Comparison of ENCODE assay signal across 8 cellular contexts in the genomic region with DNA sequence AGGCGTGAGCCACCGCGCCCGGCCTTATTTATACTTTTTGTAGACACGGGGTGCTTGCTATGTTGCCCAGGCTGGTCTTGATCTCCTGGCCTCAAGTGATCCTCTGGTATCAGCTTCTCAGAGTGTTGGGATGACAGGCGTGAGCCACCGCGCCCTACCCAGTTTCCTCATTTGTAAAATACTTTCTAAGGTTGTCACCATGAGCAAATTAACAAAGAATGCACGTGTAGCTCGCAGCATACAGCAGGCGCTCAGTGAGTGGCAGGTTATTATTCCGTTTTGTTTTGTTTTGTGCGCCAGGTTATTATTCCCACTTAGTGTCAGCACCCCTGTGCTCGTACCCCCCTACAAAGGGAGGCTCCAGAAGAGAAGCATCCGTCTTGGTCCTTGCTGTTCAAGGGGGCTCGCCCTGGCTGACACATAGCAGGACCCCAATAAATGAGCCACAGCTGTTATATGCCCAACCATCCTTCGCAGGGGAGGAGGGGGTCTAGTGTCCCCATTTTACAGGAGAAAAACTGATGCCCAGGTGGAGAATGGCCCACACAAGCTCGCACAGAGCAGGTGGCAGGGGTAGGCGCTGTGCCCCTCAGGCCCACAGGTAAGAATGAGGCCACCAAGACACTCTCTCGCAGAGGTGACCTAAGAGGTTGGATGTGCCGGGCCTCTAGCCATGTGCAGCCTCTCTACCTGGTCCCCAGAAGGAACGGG. TPM values are rescaled to one million over a fixed set of nuclear protein-coding genes. Genes with fewer than 3 reads are reported as not detected.
DNase-seq lines count a peak whose midpoint lies in the region; TF ChIP-seq lines count a peak whose summit lies in the region.

No MANE protein-coding gene starts in this region.

- no peak overlapping the region for H3K9ac ChIP-seq in HUES48 (ENCODE audit: low read depth, low read length)
- H3K9ac ChIP-seq in mucosa of stomach (ENCODE audit: low read length), result peak overlapping the region; percentile 97

- POLR2A ChIA-PET in CD4-positive, alpha-beta memory T cell (lab: Charles Lee; ENCODE audit: partially characterized antibody), result interaction anchor here (0.5 to 3.5 kb wide), 8 partner anchors 9 to 229 kb away, joined by 3 to 31 read pairs (median 4); partner anchors contain the start of genes ALKBH5, LLGL1, SHMT1 and SMCR8

- TF ChIP-seq CTCF in brain microvascular endothelial cell (IDR thresholded peaks at IDR 0.05; ENCODE audit: low read depth, low read length, missing control alignments), result no peak

- H3K27ac Mint-ChIP-seq in CD4-positive, alpha-beta memory T cell, result peak overlapping the region; percentile 86 to 94 (median 89)

- H3K4me3 ChIP-seq in CD4-positive, alpha-beta memory T cell (ENCODE audit: low read length in 2 of 2), result peak overlapping the region; percentile 66 to 91
- H3K4me3 ChIP-seq in HUES48 (ENCODE audit: low read depth, low read length) (peak overlapping the region; percentile 86), brain microvascular endothelial cell (ENCODE audit: low read depth, low read length) (peak overlapping the region; percentile 86), mucosa of stomach (ENCODE audit: low read length) (peak overlapping the region; percentile 86)

- no peaks in the 10 kb centered on the region for H3K27me3 ChIP-seq in CD4-positive, alpha-beta memory T cell (ENCODE audit: insufficient read depth, low read length)
- no peaks in the 10 kb centered on the region for H3K27me3 ChIP-seq in HUES48 (ENCODE audit: control insufficient read depth, insufficient read depth, low read length)
- no peaks in the 10 kb centered on the region for H3K27me3 ChIP-seq in brain microvascular endothelial cell (replicated peaks)
- H3K27me3 ChIP-seq in mucosa of stomach (ENCODE audit: control insufficient read depth, insufficient read depth, low read length), result no peaks in the 10 kb centered on the region

- CTCF ChIA-PET in CD4-positive, alpha-beta memory T cell (lab: Charles Lee; ENCODE audit: partially characterized antibody), result no interaction called here

- in situ Hi-C loops in brain microvascular endothelial cell (cut with HindIII; ENCODE audit: low pct_ligation_motif_present, low sequenced_read_pairs), result no loop called here

- DNase-seq in CD4-positive, alpha-beta memory T cell, result no peak
- no peak for DNase-seq in brain microvascular endothelial cell
- no peak for DNase-seq in NCI-H1694 (lab: John Stamatoyannopoulos, UW)
- DNase-seq in inferior parietal cortex (ENCODE audit: extremely low spot score), result no peak
- DNase-seq in kidney glomerular epithelial cell (lab: John Stamatoyannopoulos, UW), result no peak
- no peak for DNase-seq in cortex of kidney (lab: John Stamatoyannopoulos, UW)

- no peaks in the 10 kb centered on the region for H3K9me3 Mint-ChIP-seq in CD4-positive, alpha-beta memory T cell

- no peaks in the 10 kb centered on the region for H3K9me3 ChIP-seq in CD4-positive, alpha-beta memory T cell (ENCODE audit: control insufficient read depth in 1 of 2, low read length in 2 of 2)
- H3K9me3 ChIP-seq in HUES48 (ENCODE audit: control insufficient read depth, insufficient read depth, low read length) (no peaks in the 10 kb centered on the region), mucosa of stomach (ENCODE audit: control insufficient read depth, low read length) (no peaks in the 10 kb centered on the region)

- peaks cover 4 to 27% of the 10 kb centered on the region in 2 donors for H3K36me3 Mint-ChIP-seq in CD4-positive, alpha-beta memory T cell

- H3K27ac ChIP-seq in CD4-positive, alpha-beta memory T cell (ENCODE audit: low read depth, low read length), result peak overlapping the region; percentile 96
- H3K27ac ChIP-seq in HUES48 (ENCODE audit: low read depth, low read length) (peak overlapping the region; percentile 98), brain microvascular endothelial cell (no peak overlapping the region)

- peaks cover 37% of the 10 kb centered on the region for H3K36me3 ChIP-seq in CD4-positive, alpha-beta memory T cell (ENCODE audit: insufficient read depth, low read length)
- peaks cover 40% of the 10 kb centered on the region for H3K36me3 ChIP-seq in HUES48 (ENCODE audit: control insufficient read depth, insufficient read depth, low read length)
- peaks cover 27% of the 10 kb centered on the region for H3K36me3 ChIP-seq in brain microvascular endothelial cell (replicated peaks)
- peaks cover 7% of the 10 kb centered on the region for H3K36me3 ChIP-seq in mucosa of stomach (ENCODE audit: control insufficient read depth, insufficient read depth, low read length)

- intact Hi-C loops in CD4-positive, alpha-beta memory T cell (cut with micrococcal nuclease), result loop anchor here (1.0 kb wide), 3 partner anchors 34 to 76 kb away; partner anchors contain the start of genes ALKBH5, LLGL1 and SMCR8

- peaks cover 54% of the 10 kb centered on the region for H3K4me1 ChIP-seq in CD4-positive, alpha-beta memory T cell (ENCODE audit: insufficient read depth, low read length)
- H3K4me1 ChIP-seq in HUES48 (ENCODE audit: control insufficient read depth, insufficient read depth, low read length) (peaks cover 11% of the 10 kb centered on the region; the same call in 1 of the 2 replicates), mucosa of stomach (ENCODE audit: control insufficient read depth, insufficient read depth, low read length) (peaks cover 49% of the 10 kb centered on the region)

- peaks cover 17 to 58% (median 39%) of the 10 kb centered on the region in 4 donors for H3K4me1 Mint-ChIP-seq in CD4-positive, alpha-beta memory T cell

- no peaks in the 10 kb centered on the region for H3K27me3 Mint-ChIP-seq in CD4-positive, alpha-beta memory T cell

- H3K4me3 Mint-ChIP-seq in CD4-positive, alpha-beta memory T cell, result peak overlapping the region; percentile 80 to 90 (median 82)

RNA-seq across cellular contexts. Expression of gene MIEF2, which starts 0.7 kb away (rescaled TPM):
- 10 to 100 TPM; 18.2 to 19.3 TPM for total RNA-seq in CD4-positive, alpha-beta memory T cell
- 10 to 100 TPM in 1 of 2 donors, 1 to 10 TPM in 1; 9.9 to 10.9 TPM for polyA plus RNA-seq in CD4-positive, alpha-beta memory T cell

RNA-seq across cellular contexts. Expression of gene FLII, which starts 1.2 kb away (rescaled TPM):
- 100 to 1,000 TPM; 333 to 344 TPM for total RNA-seq in CD4-positive, alpha-beta memory T cell
- polyA plus RNA-seq in CD4-positive, alpha-beta memory T cell, result 100 to 1,000 TPM; 113 to 204 TPM

RNA-seq across cellular contexts. Expression of gene LLGL1, which starts 34.3 kb away (rescaled TPM):
- 10 to 100 TPM; 19.9 to 20.5 TPM for total RNA-seq in CD4-positive, alpha-beta memory T cell
- polyA plus RNA-seq in CD4-positive, alpha-beta memory T cell, result 1 to 10 TPM in 1 of 2 donors, under 1 TPM in 1; 0.25 to 1.3 TPM

RNA-seq across cellular contexts. Expression of gene TOP3A, which starts 55.0 kb away (rescaled TPM):
- total RNA-seq in CD4-positive, alpha-beta memory T cell, result 10 to 100 TPM; 43.8 to 55.2 TPM
- polyA plus RNA-seq in CD4-positive, alpha-beta memory T cell, result 10 to 100 TPM in 1 of 2 donors, 1 to 10 TPM in 1; 6.2 to 19.1 TPM

RNA-seq across cellular contexts. Expression of gene SMCR8, which starts 55.3 kb away (rescaled TPM):
- total RNA-seq in CD4-positive, alpha-beta memory T cell, result 10 to 100 TPM; 49.7 to 51.3 TPM
- 1 to 10 TPM in 1 of 2 donors, under 1 TPM in 1; 0.47 to 5.2 TPM for polyA plus RNA-seq in CD4-positive, alpha-beta memory T cell
